In the genomic region with DNA sequence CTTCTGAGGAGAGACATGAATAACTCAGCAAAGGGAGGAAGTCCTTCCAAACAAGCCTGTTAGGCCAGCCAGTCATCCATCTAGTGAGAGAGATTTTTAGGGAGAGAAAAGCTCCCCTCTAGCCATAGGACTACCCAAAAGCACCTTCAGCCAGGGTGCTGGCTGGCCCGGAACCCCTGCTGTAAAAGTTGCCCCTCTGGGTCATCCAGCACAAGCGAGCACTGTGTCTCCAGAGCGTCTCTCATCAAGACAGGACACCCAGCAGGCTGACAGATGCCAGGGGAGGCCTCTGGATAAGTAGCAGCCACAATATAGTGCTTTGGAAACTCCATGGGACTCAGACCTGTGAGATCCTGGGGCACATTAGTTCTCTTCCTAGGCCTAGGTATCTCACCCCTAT, we compare ENCODE assay signal across 12 cellular contexts. TPM values are rescaled to one million over a fixed set of nuclear protein-coding genes. Genes with fewer than 3 reads are reported as not detected.
DNase-seq lines count a peak whose midpoint lies in the region; ATAC-seq and TF ChIP-seq lines count a peak whose summit lies in the region.
"Had no signal": no experiment of that assay in that cellular context is flagged by ENCODE, and none has a peak within 500 bp of the region (broad histone marks: within the 10 kb centered on the region; RNA-seq: fewer than 3 reads in every experiment).

No MANE protein-coding gene starts in this region.

- ATAC-seq in left cardiac atrium (no peak), upper lobe of left lung (ENCODE audit: low FRiP score in 2 of 2) (no peak), HG03139 (IDR thresholded peaks at IDR 0.05; ENCODE audit: unreplicated experiment) (no peak)
- ATAC-seq in activated CD4-positive, CD25-positive, alpha-beta regulatory T cell treated with anti-CD3 and anti-CD28 coated beads, Interleukin-2, amount 50 U/mL, for 24 hours, result no peak

- peaks cover 92% of the 10 kb centered on the region for H3K79me2 ChIP-seq in mammary epithelial cell (ENCODE audit: insufficient read depth, low read length)

- H3K9ac ChIP-seq in mammary epithelial cell (ENCODE audit: insufficient read depth, low read length), result peak overlapping the region; percentile 85

- no peaks in the 10 kb centered on the region for H3K9me3 Mint-ChIP-seq in neural crest cell

- intact Hi-C loops in left cardiac atrium (cut with DNase I), result no loop called here
- intact Hi-C loops in mammary epithelial cell (cut with micrococcal nuclease), result loop anchor here (5.0 kb wide), 2 partner anchors 69 to 149 kb away; no protein-coding TSS in a partner anchor

- TF ChIP-seq CTCF in cardiac muscle cell (IDR thresholded peaks at IDR 0.05; ENCODE audit: low read depth, low read length), result no peak
- TF ChIP-seq CTCF in mammary epithelial cell (conservative IDR thresholded peaks at IDR 0.05 in 1 of 2, IDR thresholded peaks at IDR 0.05 in 1 of 2; ENCODE audit: extremely low read depth in 1 of 2, insufficient read depth in 1 of 2, low read depth in 1 of 2, low read length in 2 of 2), result no peak
- TF ChIP-seq CTCF in neural crest cell (conservative IDR thresholded peaks at IDR 0.05), result no peak
- TF ChIP-seq CTCF in upper lobe of left lung (IDR thresholded peaks at IDR 0.05), result no peak

- TF ChIP-seq EP300 in upper lobe of left lung (IDR thresholded peaks at IDR 0.05), result no peak

- H3K36me3 Mint-ChIP-seq in neural crest cell (ENCODE audit: low read depth), result peaks cover 4% of the 10 kb centered on the region

- no peak overlapping the region for H2AFZ ChIP-seq in mammary epithelial cell (ENCODE audit: low read depth, low read length)

- H3K27ac Mint-ChIP-seq in neural crest cell (ENCODE audit: unreplicated experiment), result peak overlapping the region; percentile 73

- TF ChIP-seq POLR2A in upper lobe of left lung (IDR thresholded peaks at IDR 0.05), result no peak

- CTCF ChIA-PET in mammary epithelial cell (lab: Charles Lee; ENCODE audit: low non-redundant PET), result no interaction called here

- 100% methylated on average over 1 of the region's 3 CpGs for WGBS in mammary epithelial cell (ENCODE audit: low coverage, missing lambda C conversion rate)
- 95 to 100% methylated on average over 3 of the region's 3 CpGs for WGBS in upper lobe of left lung, 2 donors

- no peak overlapping the region for H3K4me3 Mint-ChIP-seq in neural crest cell

- H3K27me3 Mint-ChIP-seq in neural crest cell (ENCODE audit: low read depth), result no peaks in the 10 kb centered on the region

- no peak overlapping the region for H3K4me2 ChIP-seq in mammary epithelial cell (ENCODE audit: insufficient read depth, low read depth, low read length)

- H3K4me1 ChIP-seq in cardiac muscle cell (ENCODE audit: low read depth), result peaks cover 29% of the 10 kb centered on the region
- peaks cover 82% of the 10 kb centered on the region for H3K4me1 ChIP-seq in mammary epithelial cell (ENCODE audit: insufficient read depth, low read length)
- H3K4me1 ChIP-seq in upper lobe of left lung, result peaks cover 50 to 62% (median 56%) of the 10 kb centered on the region in 4 donors

- dilution Hi-C loops in mammary epithelial cell (cut with HindIII; ENCODE audit: low sequenced_read_pairs), result no loop called here

- peaks cover 27% of the 10 kb centered on the region for H4K20me1 ChIP-seq in mammary epithelial cell (ENCODE audit: insufficient read depth, low read length)

- H3K4me3 ChIP-seq in cardiac muscle cell, result no peak overlapping the region
- no peak overlapping the region for H3K4me3 ChIP-seq in mammary epithelial cell (replicated peaks in 1 of 3; ENCODE audit: insufficient read depth in 1 of 3, low read depth in 2 of 3, low read length in 3 of 3)
- no peak overlapping the region for H3K4me3 ChIP-seq in upper lobe of left lung

- BruUV-seq in mammary epithelial cell (replicated peaks; lab: Mats Ljungman, UMichigan), result no TSS peak

- peaks cover 67% of the 10 kb centered on the region for H3K4me1 Mint-ChIP-seq in neural crest cell

- DNase-seq in cardiac muscle cell (ENCODE audit: low read depth in 1 of 2, low spot score in 1 of 2) (no peak), left cardiac atrium (no peak), mammary epithelial cell (no peak), neural crest cell (ENCODE audit: low read depth, low spot score) (no peak), upper lobe of left lung (no peak), COR-L47 (lab: John Stamatoyannopoulos, UW) (no peak)
- DNase-seq: GOT3, mesendoderm, MM.1S, NCI-H526 treated with DMSO at 0.1 percent for 48 hours had no signal

- H3K27ac ChIP-seq in cardiac muscle cell, result peak overlapping the region; percentile 86
- H3K27ac ChIP-seq in mammary epithelial cell (ENCODE audit: insufficient read depth, low read depth, low read length), result peak overlapping the region; percentile 96
- H3K27ac ChIP-seq in upper lobe of left lung, result peak overlapping the region; percentile 44 to 77 (median 68)

- H3K27me3 ChIP-seq in cardiac muscle cell, result no peaks in the 10 kb centered on the region
- no peaks in the 10 kb centered on the region for H3K27me3 ChIP-seq in mammary epithelial cell (ENCODE audit: insufficient read depth, low read length)
- H3K27me3 ChIP-seq in upper lobe of left lung, result no peaks in the 10 kb centered on the region

- no peaks in the 10 kb centered on the region for H3K36me3 ChIP-seq in cardiac muscle cell
- peaks cover 66% of the 10 kb centered on the region for H3K36me3 ChIP-seq in mammary epithelial cell (ENCODE audit: insufficient read depth, low read length)
- H3K36me3 ChIP-seq in upper lobe of left lung, result peaks cover 4 to 65% (median 28%) of the 10 kb centered on the region in 4 donors

- in situ Hi-C loops in mammary epithelial cell (cut with MboI; ENCODE audit: low sequenced_read_pairs in 2 of 2), result loop anchor here in 1 of 2 donors (25.0 kb wide), 1 partner anchor 89 kb away; no protein-coding TSS in a partner anchor

- H3K9me3 ChIP-seq in cardiac muscle cell (ENCODE audit: low read depth), result no peaks in the 10 kb centered on the region
- H3K9me3 ChIP-seq in mammary epithelial cell (replicated peaks; ENCODE audit: insufficient read depth, low read length), result no peaks in the 10 kb centered on the region
- no peaks in the 10 kb centered on the region for H3K9me3 ChIP-seq in upper lobe of left lung

RNA-seq across cellular contexts. Expression of gene ANXA2, which starts 24.5 kb away (rescaled TPM):
- total RNA-seq in cardiac muscle cell, result 90.2 and 217 TPM in 2 replicates
- 141 and 284 TPM in 2 replicates for polyA plus RNA-seq in cardiac muscle cell
- 100 to 1,000 TPM; 337 to 435 TPM for total RNA-seq in left cardiac atrium
- total RNA-seq in mammary epithelial cell, result 1,000 to 10,000 TPM; 5,384 to 5,597 TPM
- 10,424 TPM for polyA plus RNA-seq in mammary epithelial cell
- polyA minus RNA-seq in mammary epithelial cell, result 5,891 TPM
- 122 and 129 TPM in 2 replicates for total RNA-seq in neural crest cell
- 1,000 to 10,000 TPM in 4 of 6 donors, 100 to 1,000 TPM in 2; 394 to 1,774 (median 1,094) TPM for total RNA-seq in upper lobe of left lung
